In genomic region chr7:4745971-4746919, GRCh38 we compare ENCODE assay signal across 8 cellular contexts. TPM values are rescaled to one million over a fixed set of nuclear protein-coding genes. Genes with fewer than 3 reads are reported as not detected.
DNase-seq lines count a peak whose midpoint lies in the region; TF ChIP-seq lines count a peak whose summit lies in the region.

No MANE protein-coding gene starts in this region.

- POLR2A ChIA-PET in BJ (lab: Charles Lee), result interaction anchor here (0.7 to 1.5 kb wide), 3 partner anchors 21 to 115 kb away, joined by 3 to 4 read pairs (median 4); no protein-coding TSS in a partner anchor

- CTCF ChIA-PET in BJ (lab: Yijun Ruan, JAX), result interaction anchor here (0.6 to 1.9 kb wide), 8 partner anchors 10 to 115 kb away, joined by 3 to 6 read pairs (median 3); partner anchors contain the start of gene AP5Z1

- no peaks in the 10 kb centered on the region for H3K27me3 ChIP-seq in BJ (ENCODE audit: control insufficient read depth, insufficient read depth, low read length)
- no peaks in the 10 kb centered on the region for H3K27me3 ChIP-seq in HL-60 (ENCODE audit: insufficient read depth, poor library complexity, severe bottlenecking)

- TF ChIP-seq CTCF in BJ (IDR thresholded peaks at IDR 0.05; ENCODE audit: insufficient read depth, low read depth, low read length) (no peak), HL-60 (IDR thresholded peaks at IDR 0.05; ENCODE audit: insufficient read depth, low read length) (no peak), fibroblast of pulmonary artery (IDR thresholded peaks at IDR 0.05; ENCODE audit: low read length, missing control alignments) (no peak)

- H3K4me3 ChIP-seq in BJ (ENCODE audit: low read depth, low read length) (peak overlapping the region; percentile 14), HL-60 (replicated peaks; ENCODE audit: insufficient read depth, low read length) (peak overlapping the region; percentile 15), fibroblast of pulmonary artery (replicated peaks; ENCODE audit: low read depth, low read length) (peak overlapping the region; percentile 54)

- H3K36me3 ChIP-seq in BJ (ENCODE audit: control insufficient read depth, insufficient read depth, low read length), result peaks cover 21% of the 10 kb centered on the region

- peak overlapping the region; percentile 74 for H3K27ac ChIP-seq in HL-60 (replicated peaks)

- DNase-seq in BJ (ENCODE audit: low read depth) (no peak), HL-60 (ENCODE audit: low read depth in 1 of 2, low spot score in 1 of 2) (peak; percentile 31 to 39), fibroblast of pulmonary artery (ENCODE audit: low read depth) (peak; percentile 82), pulmonary artery endothelial cell (ENCODE audit: low read depth, low spot score) (peak; percentile 39), GF-D8 (lab: John Stamatoyannopoulos, UW) (no peak), ureter (ENCODE audit: low spot score) (no peak), NCI-H1436 treated with DMSO at 0.1 percent for 48 hours (lab: John Stamatoyannopoulos, UW) (no peak)
- DNase-seq in activated CD4-positive, alpha-beta T cell treated with anti-CD3 and anti-CD28 coated beads, Interleukin-2, amount 50 U/mL, for 1 hour, result peak; percentile 34

RNA-seq across cellular contexts. Expression of gene AP5Z1, which starts 29.2 kb away (rescaled TPM):
- 16.7 and 27.3 TPM in 2 replicates for polyA plus RNA-seq in BJ (2011; rRNA removed)
- polyA minus RNA-seq in BJ (2011; rRNA and poly(A)+ RNA removed), result 9.5 and 12.4 TPM in 2 replicates
- total RNA-seq in pulmonary artery endothelial cell (19.8 and 24.9 TPM in 2 replicates), ureter (39.1 TPM)

Comparison
In these comparisons a context has a peak if more than half of its experiments do, and no peak if none do; other contexts are left out.
1. DNase-seq: peak in HL-60 (2 of 2), activated CD4-positive, alpha-beta T cell treated with anti-CD3 and anti-CD28 coated beads, Interleukin-2, amount 50 U/mL, for 1 hour (single experiment), fibroblast of pulmonary artery (single experiment) and pulmonary artery endothelial cell (single experiment); none in BJ (single experiment), GF-D8 (single experiment), ureter (single experiment) and NCI-H1436 treated with DMSO at 0.1 percent for 48 hours (single experiment).
2. Peak in every context shown above with its lines, with median percentiles within 50 percentile points of each other: H3K4me3 ChIP-seq.